ENCODE assay signal across 1 cellular context in genomic region chr7:23264916-23265458, GRCh38.
A peak's percentile ranks its signal among the peaks of the same experiment; 100 is the strongest.
TF ChIP-seq lines count a peak whose summit lies in the region.

No MANE protein-coding gene starts in this region.

TF ChIP-seq in GM12878, 131 proteins besides CTCF, POLR2A, EP300 and RAD21:
- TF ChIP-seq SKIL (IDR thresholded peaks at IDR 0.05; ENCODE audit: low read depth, poor library complexity, severe bottlenecking) (peak; percentile 41), HDAC2 (IDR thresholded peaks at IDR 0.05) (no peak), CUX1 (IDR thresholded peaks at IDR 0.05; ENCODE audit: insufficient replicate concordance, low read depth, low read length) (peak; percentile 89), MEF2B (IDR thresholded peaks at IDR 0.05; ENCODE audit: partially characterized antibody, poor library complexity, severe bottlenecking) (peak; percentile 94), GABPA (IDR thresholded peaks at IDR 0.05; ENCODE audit: low read depth) (no peak), IRF4 (IDR thresholded peaks at IDR 0.05; ENCODE audit: low read depth, low read length) (peak; percentile 84), FOS (IDR thresholded peaks at IDR 0.05; ENCODE audit: borderline replicate concordance, extremely low read depth, insufficient read length) (no peak), IKZF2 (IDR thresholded peaks at IDR 0.05) (peak; percentile 66 to 75; a peak in 3 of 4 replicates), ATF2 (IDR thresholded peaks at IDR 0.05; ENCODE audit: low read length) (peak; percentile 95), GATAD2B (conservative IDR thresholded peaks at IDR 0.05; ENCODE audit: low read depth) (peak; percentile 96), NFIC (IDR thresholded peaks at IDR 0.05; ENCODE audit: low read depth, low read length) (peak; percentile 62; the same call in 1 of the 2 replicates), BCL3 (IDR thresholded peaks at IDR 0.05; ENCODE audit: borderline replicate concordance, insufficient read depth, low read depth, low read length, poor library complexity, severe bottlenecking) (peak; percentile 92), RELB (IDR thresholded peaks at IDR 0.05; ENCODE audit: low read depth) (0 out of 2 replicates have a peak, but pooled peaks have one; percentile 55), IKZF1 (conservative IDR thresholded peaks at IDR 0.05) (peak; percentile 71), ELK1 (IDR thresholded peaks at IDR 0.05; ENCODE audit: low read depth, low read length) (no peak), ZNF274 (IDR thresholded peaks at IDR 0.05; ENCODE audit: insufficient read depth, insufficient read length) (no peak), RELA (IDR thresholded peaks at IDR 0.05; ENCODE audit: borderline replicate concordance, partially characterized antibody) (peak; percentile 32), TCF7 (IDR thresholded peaks at IDR 0.05; ENCODE audit: borderline replicate concordance) (peak; percentile 10; the same call in 1 of the 2 replicates), RAD51 (IDR thresholded peaks at IDR 0.05) (no peak), BCL11A (IDR thresholded peaks at IDR 0.05; ENCODE audit: low read depth, low read length) (0 out of 2 replicates have a peak, but pooled peaks have one; percentile 40), FOXM1 (IDR thresholded peaks at IDR 0.05; ENCODE audit: low read depth, low read length) (peak; percentile 72; the same call in 1 of the 2 replicates), JUNB (IDR thresholded peaks at IDR 0.05) (peak; percentile 56), TCF12 (IDR thresholded peaks at IDR 0.05; ENCODE audit: low read depth, low read length) (peak; percentile 52; the same call in 1 of the 2 replicates), EED (IDR thresholded peaks at IDR 0.05; ENCODE audit: low read depth) (peak; percentile 85), RUNX3 (IDR thresholded peaks at IDR 0.05; ENCODE audit: low read length) (peak; percentile 78)
